ENCODE assay signal across 8 cellular contexts in genomic region chr6:90940812-90941481, GRCh38.
DNase-seq lines count a peak whose midpoint lies in the region; ATAC-seq lines count a peak whose summit lies in the region.

No MANE protein-coding gene starts in this region.

- H3K27ac Mint-ChIP-seq in T-helper 17 cell: peak overlapping the region; percentile 66

- no peaks in the 10 kb centered on the region for H3K36me3 Mint-ChIP-seq in T-helper 17 cell (ENCODE audit: low read depth)

- H3K9me3 ChIP-seq in T-helper 17 cell (ENCODE audit: control insufficient read depth, low read length, poor library complexity, severe bottlenecking): no peaks in the 10 kb centered on the region

- H3K27me3 Mint-ChIP-seq in T-helper 17 cell: no peaks in the 10 kb centered on the region

- peak; percentile 54 for DNase-seq in COR-L47 (lab: John Stamatoyannopoulos, UW)
- DNase-seq in NCI-H2029 treated with DMSO at 0.1 percent for 48 hours (lab: John Stamatoyannopoulos, UW): peak; percentile 91
- DNase-seq in T-helper 17 cell: no peak
- DNase-seq in germinal center (ENCODE audit: low spot score): peak; percentile 42
- DNase-seq in putamen (ENCODE audit: low spot score): peak; percentile 36
- no peak for DNase-seq in nucleus accumbens (lab: John Stamatoyannopoulos, UW)

- peak; percentile 97 for ATAC-seq in GM18907 (IDR thresholded peaks at IDR 0.05; ENCODE audit: unreplicated experiment)
- ATAC-seq in HG03045 (IDR thresholded peaks at IDR 0.05; ENCODE audit: unreplicated experiment): peak; percentile 97
- ATAC-seq in T-helper 17 cell: peak; percentile 93

- peak overlapping the region; percentile 77 for H3K4me3 Mint-ChIP-seq in T-helper 17 cell

- H3K4me1 Mint-ChIP-seq in T-helper 17 cell: peaks cover 6% of the 10 kb centered on the region

Comparison
In these comparisons a context has a peak if more than half of its experiments do, and no peak if none do; other contexts are left out.
1. DNase-seq: peak in COR-L47 (single experiment), NCI-H2029 treated with DMSO at 0.1 percent for 48 hours (single experiment), germinal center (single experiment) and putamen (single experiment); none in T-helper 17 cell (0 of 3) and nucleus accumbens (0 of 56).
2. Peak in every context shown above with its lines, with median percentiles within 50 percentile points of each other: ATAC-seq.